8 cellular contexts compared by ENCODE assay signal in genomic region chr19:45125975-45126493, GRCh38. TPM values are rescaled to one million over a fixed set of nuclear protein-coding genes. Genes with fewer than 3 reads are reported as not detected.
DNase-seq lines count a peak whose midpoint lies in the region; ATAC-seq and TF ChIP-seq lines count a peak whose summit lies in the region.

No MANE protein-coding gene starts in this region.

- no peak for TF ChIP-seq POLR2A in adrenal gland (IDR thresholded peaks at IDR 0.05)

- H3K9me3 ChIP-seq in adrenal gland (replicated peaks in 1 of 3), result no peaks in the 10 kb centered on the region
- H3K9me3 ChIP-seq in iPS DF 6.9 (ENCODE audit: control insufficient read depth, insufficient read depth, low read length), result no peaks in the 10 kb centered on the region

- ATAC-seq in GM19452 (IDR thresholded peaks at IDR 0.05; ENCODE audit: unreplicated experiment), result no peak
- ATAC-seq in GM21717 (IDR thresholded peaks at IDR 0.05; ENCODE audit: unreplicated experiment), result no peak

- H3K4me1 ChIP-seq in adrenal gland (replicated peaks in 1 of 2) (peaks cover 0 to 35% of the 10 kb centered on the region in 2 donors), iPS DF 6.9 (ENCODE audit: control insufficient read depth, insufficient read depth, low read length) (peaks cover 6% of the 10 kb centered on the region)

- TF ChIP-seq CTCF in adrenal gland (IDR thresholded peaks at IDR 0.05), result peak; percentile 57 to 76 (median 71)

- no peak overlapping the region for H3K4me3 ChIP-seq in Jurkat, Clone E6-1 (ENCODE audit: low read length)
- H3K4me3 ChIP-seq in adrenal gland (no peak overlapping the region), iPS DF 6.9 (ENCODE audit: low read length) (no peak overlapping the region)

- DNase-seq in GM04504 (ENCODE audit: low read depth) (peak; percentile 19), T follicular helper cell (ENCODE audit: low read depth) (peak; percentile 50), adrenal gland (peak; percentile 72 to 86 (median 84)), iPS DF 6.9 (ENCODE audit: low read depth, low spot score) (peak; percentile 57)
- peak; percentile 55 for DNase-seq in Jurkat, Clone E6-1 (ENCODE audit: low read depth, low spot score)
- peak; percentile 70 to 71 for DNase-seq in stimulated activated CD4-positive, alpha-beta T cell treated with anti-CD3 and anti-CD28 coated beads, Interleukin-2, amount 100 ng/mL, for 48 hours

- H3K27me3 ChIP-seq in adrenal gland, result no peaks in the 10 kb centered on the region
- no peaks in the 10 kb centered on the region for H3K27me3 ChIP-seq in iPS DF 6.9 (ENCODE audit: control insufficient read depth, insufficient read depth, low read length)

- H3K36me3 ChIP-seq in adrenal gland (replicated peaks in 1 of 2) (no peaks in the 10 kb centered on the region), iPS DF 6.9 (ENCODE audit: control insufficient read depth, insufficient read depth, low read length) (no peaks in the 10 kb centered on the region)

- H3K27ac ChIP-seq in adrenal gland (peak overlapping the region in 3 of 5 donors; percentile 32 to 50 (median 43)), iPS DF 6.9 (ENCODE audit: low read length) (no peak overlapping the region)

- intact Hi-C loops in adrenal gland (cut with DNase I), result loop anchor here in 1 of 2 donors (5.0 kb wide), 1 partner anchor 34 kb away; the partner anchor contains the start of gene PPP1R37

- 20 to 84% (median 60%) methylated on average over 4 to 12 of the region's 12 CpGs for WGBS in adrenal gland, 4 donors
- no CpG with 5 or more reads among the region's 12 CpGs for WGBS in iPS DF 6.9 (ENCODE audit: insufficient coverage, insufficient read length)

RNA-seq across cellular contexts. Expression of gene PPP1R37, which starts 33.1 kb away (rescaled TPM):
- polyA plus RNA-seq in Jurkat, Clone E6-1 (2012; ENCODE audit: insufficient read depth, insufficient read length), result 16.6 TPM
- 10 to 100 TPM; 39.6 to 86.7 (median 55.7) TPM for total RNA-seq in adrenal gland
- 100 to 1,000 TPM in 1 of 3 donors, 10 to 100 TPM in 2; 16.4 to 244 (median 45.4) TPM for polyA plus RNA-seq in adrenal gland

RNA-seq across cellular contexts. Expression of gene NKPD1, which starts 34.7 kb away (rescaled TPM):
- not detected for polyA plus RNA-seq in Jurkat, Clone E6-1 (2012; ENCODE audit: insufficient read depth, insufficient read length)
- total RNA-seq in adrenal gland, result 1 to 10 TPM in 1 of 8 donors, under 1 TPM in 6, not detected in 1; 0.06 to 1.1 (median 0.27) TPM
- under 1 TPM in 2 of 3 donors, not detected in 1; 0.13 to 0.16 TPM for polyA plus RNA-seq in adrenal gland

RNA-seq across cellular contexts. Expression of gene GEMIN7, which starts 47.0 kb away (rescaled TPM):
- polyA plus RNA-seq in Jurkat, Clone E6-1 (2012; ENCODE audit: insufficient read depth, insufficient read length), result 31.6 TPM
- total RNA-seq in adrenal gland, result 10 to 100 TPM in 6 of 8 donors, 1 to 10 TPM in 2; 4.0 to 22.0 (median 14.5) TPM
- polyA plus RNA-seq in adrenal gland, result 10 to 100 TPM; 11.3 to 29.0 (median 23.9) TPM

RNA-seq across cellular contexts. Expression of gene ZNF296, which starts 49.8 kb away (rescaled TPM):
- not detected for polyA plus RNA-seq in Jurkat, Clone E6-1 (2012; ENCODE audit: insufficient read depth, insufficient read length)
- total RNA-seq in adrenal gland, result 1 to 10 TPM in 2 of 8 donors, under 1 TPM in 5, not detected in 1; 0.55 to 1.3 (median 0.70) TPM
- 10 to 100 TPM in 1 of 3 donors, 1 to 10 TPM in 1, not detected in 1; 2.5 to 13.2 TPM for polyA plus RNA-seq in adrenal gland

RNA-seq across cellular contexts. Expression of gene TRAPPC6A, which starts 52.0 kb away (rescaled TPM):
- polyA plus RNA-seq in Jurkat, Clone E6-1 (2012; ENCODE audit: insufficient read depth, insufficient read length), result 47.3 TPM
- total RNA-seq in adrenal gland, result 10 to 100 TPM; 24.6 to 71.4 (median 37.9) TPM
- polyA plus RNA-seq in adrenal gland, result 10 to 100 TPM in 2 of 3 donors, 1 to 10 TPM in 1; 5.1 to 41.7 (median 34.3) TPM

Comparison
In these comparisons a context has a peak if more than half of its experiments do, and no peak if none do; other contexts are left out.
1. DNase-seq: peak in every context shown above with its lines; median percentile 84 in adrenal gland; 70 in stimulated activated CD4-positive, alpha-beta T cell treated with anti-CD3 and anti-CD28 coated beads, Interleukin-2, amount 100 ng/mL, for 48 hours; 57 in iPS DF 6.9; 55 in Jurkat, Clone E6-1; 50 in T follicular helper cell; 19 in GM04504.